Comparison of ENCODE assay signal across 11 cellular contexts in genomic region chr4:141645611-141646340, GRCh38. TPM values are rescaled to one million over a fixed set of nuclear protein-coding genes. Genes with fewer than 3 reads are reported as not detected.
DNase-seq lines count a peak whose midpoint lies in the region; ATAC-seq and TF ChIP-seq lines count a peak whose summit lies in the region.
"Had no signal": no experiment of that assay in that cellular context is flagged by ENCODE, and none has a peak within 500 bp of the region (broad histone marks: within the 10 kb centered on the region; RNA-seq: fewer than 3 reads in every experiment).

No MANE protein-coding gene starts in this region.

- H3K4me3 ChIP-seq in kidney epithelial cell (ENCODE audit: low read depth, low read length): no peak overlapping the region
- H3K4me3 ChIP-seq: BLaER1 had no signal

- ATAC-seq in HG03378 (IDR thresholded peaks at IDR 0.05; ENCODE audit: unreplicated experiment): peak; percentile 32
- ATAC-seq in HG03159 (IDR thresholded peaks at IDR 0.05; ENCODE audit: unreplicated experiment): no peak

- DNase-seq in AG20443 (ENCODE audit: low spot score) (peak; percentile 73), amniotic stem cell (lab: John Stamatoyannopoulos, UW) (peak; percentile 45), kidney epithelial cell (ENCODE audit: low read depth) (peak; percentile 87), NCI-H1694 treated with DMSO at 0.1 percent for 48 hours (lab: John Stamatoyannopoulos, UW) (no peak), NCI-H2107 treated with DMSO at 0.1 percent for 48 hours (lab: John Stamatoyannopoulos, UW; ENCODE audit: unreplicated experiment) (no peak)
- DNase-seq in stimulated activated CD4-positive, alpha-beta T cell treated with anti-CD3 and anti-CD28 coated beads, Interleukin-1b, Interleukin-23, amount 100 ng/mL, for 48 hours: no peak
- DNase-seq: activated T-cell treated with anti-CD3 and anti-CD28 coated beads for 4 hours, OCI-M1 had no signal

- H3K36me3 ChIP-seq in kidney epithelial cell (ENCODE audit: control insufficient read depth, insufficient read depth, low read length): no peaks in the 10 kb centered on the region
- H3K36me3 ChIP-seq: BLaER1 had no signal

- no peak for TF ChIP-seq CTCF in kidney epithelial cell (IDR thresholded peaks at IDR 0.05; ENCODE audit: insufficient read depth, low read length, poor library complexity, severe bottlenecking)

- no peaks in the 10 kb centered on the region for H3K27me3 ChIP-seq in kidney epithelial cell (ENCODE audit: control insufficient read depth, insufficient read depth, low read length)
- H3K27me3 ChIP-seq: BLaER1 had no signal

RNA-seq across cellular contexts. Expression of gene IL15, which starts 9.4 kb away (rescaled TPM):
- 9.0 TPM in 2 replicates for total RNA-seq in kidney epithelial cell

Comparison
In these comparisons a context has a peak if more than half of its experiments do, and no peak if none do; other contexts are left out.
1. DNase-seq: peak in AG20443 (single experiment), amniotic stem cell (single experiment) and kidney epithelial cell (single experiment); none in NCI-H1694 treated with DMSO at 0.1 percent for 48 hours (single experiment), stimulated activated CD4-positive, alpha-beta T cell treated with anti-CD3 and anti-CD28 coated beads, Interleukin-1b, Interleukin-23, amount 100 ng/mL, for 48 hours (single experiment) and NCI-H2107 treated with DMSO at 0.1 percent for 48 hours (single experiment).